1 cellular context compared by ENCODE assay signal in the genomic region with DNA sequence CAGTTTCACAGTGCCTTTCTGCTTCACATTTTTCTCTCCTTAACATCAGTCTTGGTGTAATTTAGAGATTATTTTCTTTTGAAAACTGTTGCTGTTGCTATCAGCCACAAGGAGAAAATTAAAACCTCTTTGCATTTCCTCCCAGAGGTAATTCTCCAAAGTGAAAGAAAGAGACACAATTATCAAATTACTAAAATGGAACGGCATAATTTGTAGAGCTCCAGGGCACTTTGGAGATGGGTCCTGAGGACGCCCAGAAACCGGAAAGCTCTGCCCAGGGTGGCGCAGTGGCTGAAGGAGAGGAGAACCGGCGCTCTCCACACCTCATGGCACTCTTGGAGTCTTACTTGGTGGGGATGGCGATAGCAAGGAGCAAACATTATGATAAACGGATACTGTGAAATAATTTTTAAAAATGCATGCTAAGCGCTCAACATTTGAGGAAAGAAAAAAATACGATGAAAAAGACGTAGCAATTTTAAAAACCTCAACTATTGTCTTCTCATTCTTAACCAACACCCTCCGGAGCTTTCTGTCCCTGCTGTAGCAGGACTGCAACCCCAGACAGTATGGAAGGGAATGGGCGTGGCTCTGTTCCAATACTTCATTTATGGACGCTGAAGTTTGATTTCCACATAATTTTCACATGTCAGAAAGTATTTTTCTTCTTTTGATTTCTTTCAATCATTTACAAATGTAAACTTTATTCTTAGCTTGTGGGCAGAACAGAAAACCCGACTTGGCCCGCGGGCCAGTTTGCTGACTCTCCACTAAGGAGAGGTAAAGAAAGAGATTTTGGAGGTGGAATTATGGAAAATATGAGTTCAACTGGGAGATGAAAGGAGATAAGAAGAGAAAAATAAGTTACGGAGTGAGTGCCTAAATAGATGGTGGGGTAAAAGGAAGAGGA.
TF ChIP-seq lines count a peak whose summit lies in the region.

No MANE protein-coding gene starts in this region.

TF ChIP-seq in A549, 52 proteins besides CTCF, POLR2A, EP300 and RAD21:
- TF ChIP-seq EHMT2 (IDR thresholded peaks at IDR 0.05; ENCODE audit: low read depth) (no peak), RARB (CRISPR knock-in tag; IDR thresholded peaks at IDR 0.05) (no peak), FOSB (CRISPR knock-in tag; IDR thresholded peaks at IDR 0.05) (no peak), CBX8 (IDR thresholded peaks at IDR 0.05) (no peak), BCL3 (IDR thresholded peaks at IDR 0.05) (0 out of 3 replicates have a peak, but pooled peaks have one; percentile 18), ZC3H11A (IDR thresholded peaks at IDR 0.05) (no peak), HOXB5 (CRISPR knock-in tag; IDR thresholded peaks at IDR 0.05) (no peak), HDAC2 (IDR thresholded peaks at IDR 0.05) (no peak), RCOR1 (IDR thresholded peaks at IDR 0.05; ENCODE audit: low read depth, low read length) (no peak), TFCP2L1 (CRISPR knock-in tag; IDR thresholded peaks at IDR 0.05) (no peak), HOXA7 (CRISPR knock-in tag; IDR thresholded peaks at IDR 0.05) (no peak), MAFK (IDR thresholded peaks at IDR 0.05; ENCODE audit: partially characterized antibody) (no peak)
- TF ChIP-seq, protein P1, sequence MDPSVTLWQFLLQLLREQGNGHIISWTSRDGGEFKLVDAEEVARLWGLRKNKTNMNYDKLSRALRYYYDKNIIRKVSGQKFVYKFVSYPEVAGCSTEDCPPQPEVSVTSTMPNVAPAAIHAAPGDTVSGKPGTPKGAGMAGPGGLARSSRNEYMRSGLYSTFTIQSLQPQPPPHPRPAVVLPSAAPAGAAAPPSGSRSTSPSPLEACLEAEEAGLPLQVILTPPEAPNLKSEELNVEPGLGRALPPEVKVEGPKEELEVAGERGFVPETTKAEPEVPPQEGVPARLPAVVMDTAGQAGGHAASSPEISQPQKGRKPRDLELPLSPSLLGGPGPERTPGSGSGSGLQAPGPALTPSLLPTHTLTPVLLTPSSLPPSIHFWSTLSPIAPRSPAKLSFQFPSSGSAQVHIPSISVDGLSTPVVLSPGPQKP (IDR thresholded peaks at IDR 0.05; ENCODE audit: low read depth, low read length): no peak
- TF ChIP-seq, protein P2, sequence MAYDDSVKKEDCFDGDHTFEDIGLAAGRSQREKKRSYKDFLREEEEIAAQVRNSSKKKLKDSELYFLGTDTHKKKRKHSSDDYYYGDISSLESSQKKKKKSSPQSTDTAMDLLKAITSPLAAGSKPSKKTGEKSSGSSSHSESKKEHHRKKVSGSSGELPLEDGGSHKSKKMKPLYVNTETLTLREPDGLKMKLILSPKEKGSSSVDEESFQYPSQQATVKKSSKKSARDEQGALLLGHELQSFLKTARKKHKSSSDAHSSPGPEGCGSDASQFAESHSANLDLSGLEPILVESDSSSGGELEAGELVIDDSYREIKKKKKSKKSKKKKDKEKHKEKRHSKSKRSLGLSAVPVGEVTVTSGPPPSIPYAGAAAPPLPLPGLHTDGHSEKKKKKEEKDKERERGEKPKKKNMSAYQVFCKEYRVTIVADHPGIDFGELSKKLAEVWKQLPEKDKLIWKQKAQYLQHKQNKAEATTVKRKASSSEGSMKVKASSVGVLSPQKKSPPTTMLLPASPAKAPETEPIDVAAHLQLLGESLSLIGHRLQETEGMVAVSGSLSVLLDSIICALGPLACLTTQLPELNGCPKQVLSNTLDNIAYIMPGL (CRISPR knock-in tag; IDR thresholded peaks at IDR 0.05; ENCODE audit: borderline replicate concordance): 0 out of 2 replicates have a peak, but pooled peaks have one; percentile 7
TF ChIP-seq in A549: peak in this region for 2.
